Comparison of ENCODE assay signal across 13 cellular contexts in the genomic region with DNA sequence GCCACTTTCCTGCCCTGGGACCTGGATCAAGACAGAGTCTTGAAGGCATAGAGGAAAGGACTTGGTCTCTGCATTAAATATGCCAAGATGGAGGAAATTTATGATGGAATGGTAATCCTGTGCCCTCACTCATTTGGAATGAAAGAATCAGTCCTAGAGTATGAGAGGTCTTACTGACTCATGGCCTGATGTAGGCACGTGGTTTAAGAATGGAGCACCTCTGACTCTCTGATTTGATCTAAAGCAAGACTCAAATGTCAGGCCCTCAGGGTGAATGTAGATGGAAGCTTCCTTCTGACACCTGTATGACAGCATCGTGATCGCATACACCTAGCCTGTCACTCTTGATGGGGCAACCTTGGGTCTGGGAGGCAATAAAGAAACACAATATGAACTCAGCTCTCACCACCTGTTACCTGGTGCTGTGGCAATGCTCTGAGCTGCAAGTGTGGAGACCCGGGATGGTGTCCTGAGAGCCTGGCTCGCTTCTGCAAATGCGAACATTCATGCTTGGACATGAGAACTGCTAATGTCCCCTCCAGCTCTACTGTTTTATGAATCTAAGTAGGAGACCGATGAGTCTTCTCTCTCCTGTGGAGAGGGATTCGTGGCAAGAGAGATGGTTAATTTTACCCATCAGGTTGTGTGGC.
"Had no signal": no experiment of that assay in that cellular context is flagged by ENCODE, and none has a peak within 500 bp of the region (broad histone marks: within the 10 kb centered on the region; RNA-seq: fewer than 3 reads in every experiment).

No MANE protein-coding gene starts in this region.

- H3K9me3 Mint-ChIP-seq: activated CD4-positive, alpha-beta memory T cell treated with anti-CD3 and anti-CD28 coated beads for 36 hours; activated naive CD8-positive, alpha-beta T cell treated with anti-CD3 and anti-CD28 coated beads for 36 hours had no signal

- ATAC-seq: naive thymus-derived CD4-positive, alpha-beta T cell had no signal

- H3K4me1 ChIP-seq: right atrium auricular region had no signal

- H3K4me3 Mint-ChIP-seq: activated CD4-positive, alpha-beta memory T cell treated with anti-CD3 and anti-CD28 coated beads for 36 hours; activated naive CD8-positive, alpha-beta T cell treated with anti-CD3 and anti-CD28 coated beads for 36 hours; naive thymus-derived CD4-positive, alpha-beta T cell had no signal

- H3K27ac ChIP-seq: cardiac muscle cell, hepatocyte, right atrium auricular region, VCaP had no signal

- H3K27me3 ChIP-seq: cardiac muscle cell, hepatocyte, right atrium auricular region had no signal

- H3K36me3 Mint-ChIP-seq: activated CD4-positive, alpha-beta memory T cell treated with anti-CD3 and anti-CD28 coated beads for 36 hours; activated naive CD8-positive, alpha-beta T cell treated with anti-CD3 and anti-CD28 coated beads for 36 hours; naive thymus-derived CD4-positive, alpha-beta T cell had no signal

- H3K4me1 Mint-ChIP-seq: activated naive CD8-positive, alpha-beta T cell treated with anti-CD3 and anti-CD28 coated beads for 36 hours; naive thymus-derived CD4-positive, alpha-beta T cell had no signal

- DNase-seq: activated CD4-positive, alpha-beta memory T cell treated with anti-CD3 and anti-CD28 coated beads for 36 hours; activated gamma-delta T cell treated with Interleukin-2 at 50 U/mL for 16 hours; activated naive CD8-positive, alpha-beta T cell treated with anti-CD3 and anti-CD28 coated beads for 36 hours; activated T-cell treated with anti-CD3 and anti-CD28 coated beads, Interleukin-2, amount 50 U/mL, for 48 hours; naive thymus-derived CD4-positive, alpha-beta T cell; posterior cingulate gyrus; small intestine had no signal

- H3K27ac Mint-ChIP-seq: activated CD4-positive, alpha-beta memory T cell treated with anti-CD3 and anti-CD28 coated beads for 36 hours; activated naive CD8-positive, alpha-beta T cell treated with anti-CD3 and anti-CD28 coated beads for 36 hours; naive thymus-derived CD4-positive, alpha-beta T cell had no signal

- FAIRE-seq: endothelial cell of umbilical vein, small intestine, urothelium cell line had no signal
